In genomic region chr12:56645201-56645716, GRCh38 we compare ENCODE assay signal across 1 cellular context.
TF ChIP-seq lines count a peak whose summit lies in the region.

No MANE protein-coding gene starts in this region.

TF ChIP-seq in GM12878, 131 proteins besides CTCF, POLR2A, EP300 and RAD21:
- TF ChIP-seq BACH1 (IDR thresholded peaks at IDR 0.05; ENCODE audit: borderline replicate concordance), result peak; percentile 15; the same call in 1 of the 2 replicates
- TF ChIP-seq WRNIP1 (IDR thresholded peaks at IDR 0.05; ENCODE audit: borderline replicate concordance, low read depth, low read length), result 0 out of 2 replicates have a peak, but pooled peaks have one; percentile 83
- TF ChIP-seq, protein P1, sequence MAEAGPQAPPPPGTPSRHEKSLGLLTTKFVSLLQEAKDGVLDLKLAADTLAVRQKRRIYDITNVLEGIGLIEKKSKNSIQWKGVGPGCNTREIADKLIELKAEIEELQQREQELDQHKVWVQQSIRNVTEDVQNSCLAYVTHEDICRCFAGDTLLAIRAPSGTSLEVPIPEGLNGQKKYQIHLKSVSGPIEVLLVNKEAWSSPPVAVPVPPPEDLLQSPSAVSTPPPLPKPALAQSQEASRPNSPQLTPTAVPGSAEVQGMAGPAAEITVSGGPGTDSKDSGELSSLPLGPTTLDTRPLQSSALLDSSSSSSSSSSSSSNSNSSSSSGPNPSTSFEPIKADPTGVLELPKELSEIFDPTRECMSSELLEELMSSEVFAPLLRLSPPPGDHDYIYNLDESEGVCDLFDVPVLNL (IDR thresholded peaks at IDR 0.05; ENCODE audit: low read depth, low read length), result no peak
- TF ChIP-seq IRF4 (IDR thresholded peaks at IDR 0.05; ENCODE audit: low read depth, low read length), result 0 out of 2 replicates have a peak, but pooled peaks have one; percentile 13
- no peak for TF ChIP-seq GATAD2B (conservative IDR thresholded peaks at IDR 0.05; ENCODE audit: low read depth)
- TF ChIP-seq DPF2 (IDR thresholded peaks at IDR 0.05), result no peak
- peak; percentile 32; the same call in 1 of the 2 replicates for TF ChIP-seq CREB1 (IDR thresholded peaks at IDR 0.05; ENCODE audit: low read depth)
- peak; percentile 45; the same call in 1 of the 2 replicates for TF ChIP-seq SIN3A (IDR thresholded peaks at IDR 0.05; ENCODE audit: low read depth, low read length)
